In genomic region chr15:66692391-66692790, GRCh38 we compare ENCODE assay signal across 21 cellular contexts. TPM values are rescaled to one million over a fixed set of nuclear protein-coding genes. Genes with fewer than 3 reads are reported as not detected.
DNase-seq lines count a peak whose midpoint lies in the region; ATAC-seq, FAIRE-seq and TF ChIP-seq lines count a peak whose summit lies in the region.
"Had no signal": no experiment of that assay in that cellular context is flagged by ENCODE, and none has a peak within 500 bp of the region (broad histone marks: within the 10 kb centered on the region; RNA-seq: fewer than 3 reads in every experiment).

No MANE protein-coding gene starts in this region.

- H3K9me1 ChIP-seq in endothelial cell of umbilical vein (replicated peaks; ENCODE audit: control insufficient read depth, extremely low read depth, insufficient read depth, low read length), result no peaks in the 10 kb centered on the region

- ATAC-seq in GM23338, result no peak
- no peak for ATAC-seq in naive B cell (ENCODE audit: low read depth in 2 of 2)
- no peak for ATAC-seq in HG03342 (IDR thresholded peaks at IDR 0.05; ENCODE audit: unreplicated experiment)
- ATAC-seq in stimulated activated effector memory CD8-positive, alpha-beta T cell treated with anti-CD3 and anti-CD28 coated beads, Interleukin-12 subunit alpha, Interleukin-12 subunit beta, amount 100 ng/mL, for 72 hours, result no peak
- ATAC-seq in activated T-cell treated with anti-CD3 and anti-CD28 coated beads, Interleukin-2, amount 50 U/mL, for 4 hours, result no peak
- ATAC-seq: K562, pancreas had no signal

- H3F3A ChIP-seq in GM23338 (replicated peaks; ENCODE audit: low read depth), result no peaks in the 10 kb centered on the region

- no peaks in the 10 kb centered on the region for H3K36me3 ChIP-seq in BLaER1 treated with 17β-estradiol and CSF1 and Interleukin-3, amounts not matched to agents 10 nM and 100 nM
- H3K36me3 ChIP-seq in GM23338 (ENCODE audit: insufficient read depth) (no peaks in the 10 kb centered on the region), endothelial cell of umbilical vein (ENCODE audit: control insufficient read depth in 2 of 2, extremely low read depth in 1 of 2, insufficient read depth in 2 of 2, low read length in 2 of 2) (no peaks in the 10 kb centered on the region)
- H3K36me3 ChIP-seq: pancreas, thyroid gland had no signal

- peak overlapping the region in 10 of 11 experiments; percentile 13 to 69 (median 58); a peak in 18 of 22 replicates for H3K9ac ChIP-seq in BLaER1 treated with 17β-estradiol and CSF1 and Interleukin-3, amounts not matched to agents 10 nM and 100 nM
- no peak overlapping the region for H3K9ac ChIP-seq in endothelial cell of umbilical vein (replicated peaks; ENCODE audit: extremely low read depth, insufficient read depth, low read length)

- TF ChIP-seq CTCF in GM23338 (conservative IDR thresholded peaks at IDR 0.05; ENCODE audit: low read depth in 2 of 2) (no peak), endothelial cell of umbilical vein (IDR thresholded peaks at IDR 0.05; ENCODE audit: extremely low read depth in 1 of 2, insufficient read depth in 1 of 2, low read depth in 1 of 2, low read length in 2 of 2) (no peak)

- no peak for TF ChIP-seq POLR2A in endothelial cell of umbilical vein (IDR thresholded peaks at IDR 0.05; ENCODE audit: low read depth, low read length)

- CTCF ChIA-PET in endothelial cell of umbilical vein (lab: Charles Lee), result no interaction called here

- no peaks in the 10 kb centered on the region for H3K9me2 ChIP-seq in GM23338 (ENCODE audit: insufficient read depth)

- H3K9me3 Mint-ChIP-seq in GM23338 (no peaks in the 10 kb centered on the region), naive B cell (peaks cover 0 to 2% (median 0%) of the 10 kb centered on the region in 7 donors)
- no peaks in the 10 kb centered on the region for H3K9me3 Mint-ChIP-seq in stimulated activated effector memory CD8-positive, alpha-beta T cell treated with anti-CD3 and anti-CD28 coated beads, Interleukin-12 subunit alpha, Interleukin-12 subunit beta, amount 100 ng/mL, for 72 hours
- H3K9me3 Mint-ChIP-seq in activated T-cell treated with anti-CD3 and anti-CD28 coated beads, Interleukin-2, amount 50 U/mL, for 4 hours, result no peaks in the 10 kb centered on the region

- POLR2A ChIA-PET in endothelial cell of umbilical vein (lab: Charles Lee), result no interaction called here

- H3K27me3 ChIP-seq in BLaER1 treated with 17β-estradiol and CSF1 and Interleukin-3, amounts not matched to agents 10 nM and 100 nM, result no peaks in the 10 kb centered on the region
- H3K27me3 ChIP-seq in GM23338 (ENCODE audit: insufficient read depth) (no peaks in the 10 kb centered on the region), endothelial cell of umbilical vein (ENCODE audit: control insufficient read depth in 2 of 2, insufficient read depth in 2 of 2, low read length in 2 of 2) (no peaks in the 10 kb centered on the region)
- H3K27me3 ChIP-seq: pancreas, thyroid gland had no signal

- intact Hi-C loops in endothelial cell of umbilical vein (cut with micrococcal nuclease), result no loop called here

- dilution Hi-C loops in endothelial cell of umbilical vein (cut with MboI; ENCODE audit: extremely low pct_ligation_motif_present, low sequenced_read_pairs), result no loop called here

- no peak for FAIRE-seq in endothelial cell of umbilical vein (lab: Jason Lieb, UNC)
- FAIRE-seq: K562, kidney, pancreas had no signal

- no TSS peak for BruUV-seq in endothelial cell of umbilical vein (replicated peaks; lab: Mats Ljungman, UMichigan)

- peaks cover 11 to 24% (median 22%) of the 10 kb centered on the region in 10 experiments for H3K4me1 ChIP-seq in BLaER1 treated with 17β-estradiol and CSF1 and Interleukin-3, amounts not matched to agents 10 nM and 100 nM
- H3K4me1 ChIP-seq in GM23338 (ENCODE audit: insufficient read depth), result no peaks in the 10 kb centered on the region
- peaks cover 3% of the 10 kb centered on the region for H3K4me1 ChIP-seq in endothelial cell of umbilical vein (ENCODE audit: control insufficient read depth, extremely low read depth, insufficient read depth, low read length)
- H3K4me1 ChIP-seq: pancreas, thyroid gland had no signal

- H2AFZ ChIP-seq in GM23338 (0 out of 2 replicates have a peak overlapping the region, but pooled peaks have one; percentile 56), endothelial cell of umbilical vein (ENCODE audit: low read depth, low read length) (peak overlapping the region; percentile 11)

- H3K36me3 Mint-ChIP-seq in GM23338 (ENCODE audit: low read depth), result no peaks in the 10 kb centered on the region
- H3K36me3 Mint-ChIP-seq in naive B cell, result no peaks in the 10 kb centered on the region
- H3K36me3 Mint-ChIP-seq in stimulated activated effector memory CD8-positive, alpha-beta T cell treated with anti-CD3 and anti-CD28 coated beads, Interleukin-12 subunit alpha, Interleukin-12 subunit beta, amount 100 ng/mL, for 72 hours, result no peaks in the 10 kb centered on the region
- H3K36me3 Mint-ChIP-seq in activated T-cell treated with anti-CD3 and anti-CD28 coated beads, Interleukin-2, amount 50 U/mL, for 4 hours (ENCODE audit: insufficient read depth), result no peaks in the 10 kb centered on the region

- H3K79me2 ChIP-seq in GM23338 (replicated peaks; ENCODE audit: insufficient read depth) (no peaks in the 10 kb centered on the region), endothelial cell of umbilical vein (ENCODE audit: control insufficient read depth, insufficient read depth, low read length) (no peaks in the 10 kb centered on the region)

- peak overlapping the region in 9 of 11 experiments; percentile 58 to 80 (median 75); a peak in 18 of 22 replicates for H3K27ac ChIP-seq in BLaER1 treated with 17β-estradiol and CSF1 and Interleukin-3, amounts not matched to agents 10 nM and 100 nM
- H3K27ac ChIP-seq in GM23338 (ENCODE audit: low read depth), result no peak overlapping the region
- no peak overlapping the region for H3K27ac ChIP-seq in endothelial cell of umbilical vein (ENCODE audit: insufficient read depth, low read depth, low read length)
- H3K27ac ChIP-seq: HL-60, pancreas had no signal

- H3K27me3 Mint-ChIP-seq in GM23338 (ENCODE audit: insufficient read depth, low read depth, poor library complexity) (peaks cover 6% of the 10 kb centered on the region), naive B cell (no peaks in the 10 kb centered on the region)
- H3K27me3 Mint-ChIP-seq in activated T-cell treated with anti-CD3 and anti-CD28 coated beads, Interleukin-2, amount 50 U/mL, for 4 hours (ENCODE audit: low read depth), result no peaks in the 10 kb centered on the region

- H3K4me1 Mint-ChIP-seq in GM23338, result no peaks in the 10 kb centered on the region
- peaks cover 28 to 43% (median 34%) of the 10 kb centered on the region in 3 donors for H3K4me1 Mint-ChIP-seq in naive B cell
- H3K4me1 Mint-ChIP-seq in stimulated activated effector memory CD8-positive, alpha-beta T cell treated with anti-CD3 and anti-CD28 coated beads, Interleukin-12 subunit alpha, Interleukin-12 subunit beta, amount 100 ng/mL, for 72 hours, result peaks cover 8% of the 10 kb centered on the region
- peaks cover 12% of the 10 kb centered on the region for H3K4me1 Mint-ChIP-seq in activated T-cell treated with anti-CD3 and anti-CD28 coated beads, Interleukin-2, amount 50 U/mL, for 4 hours (ENCODE audit: low read depth)

- no peak overlapping the region for H3K4me3 Mint-ChIP-seq in GM23338
- H3K4me3 Mint-ChIP-seq in naive B cell, result peak overlapping the region in 5 of 8 donors; percentile 17 to 81 (median 49)
- H3K4me3 Mint-ChIP-seq in stimulated activated effector memory CD8-positive, alpha-beta T cell treated with anti-CD3 and anti-CD28 coated beads, Interleukin-12 subunit alpha, Interleukin-12 subunit beta, amount 100 ng/mL, for 72 hours, result no peak overlapping the region
- H3K4me3 Mint-ChIP-seq in activated T-cell treated with anti-CD3 and anti-CD28 coated beads, Interleukin-2, amount 50 U/mL, for 4 hours, result no peak overlapping the region

- peak overlapping the region; percentile 56 to 83 (median 67); a peak in 21 of 22 replicates for H3K4me2 ChIP-seq in BLaER1 treated with 17β-estradiol and CSF1 and Interleukin-3, amounts not matched to agents 10 nM and 100 nM
- no peak overlapping the region for H3K4me2 ChIP-seq in GM23338
- H3K4me2 ChIP-seq in endothelial cell of umbilical vein (ENCODE audit: insufficient read depth, low read length), result no peak overlapping the region

- no peak overlapping the region for H3K4me3 ChIP-seq in BLaER1 treated with 17β-estradiol and CSF1 and Interleukin-3, amounts not matched to agents 10 nM and 100 nM
- no peak overlapping the region for H3K4me3 ChIP-seq in GM23338
- no peak overlapping the region for H3K4me3 ChIP-seq in endothelial cell of umbilical vein (replicated peaks in 1 of 3; ENCODE audit: insufficient read depth in 1 of 3, low read depth in 1 of 3, low read length in 3 of 3)
- H3K4me3 ChIP-seq: K562, mucosa of descending colon, pancreas, thyroid gland had no signal

- H3K9me3 ChIP-seq in BLaER1 treated with 17β-estradiol and CSF1 and Interleukin-3, amounts not matched to agents 10 nM and 100 nM (replicated peaks in 1 of 11), result no peaks in the 10 kb centered on the region
- no peaks in the 10 kb centered on the region for H3K9me3 ChIP-seq in endothelial cell of umbilical vein (replicated peaks; ENCODE audit: control insufficient read depth, insufficient read depth, low read length)
- H3K9me3 ChIP-seq: mucosa of descending colon, pancreas, thyroid gland had no signal

- DNase-seq in GM23338 (ENCODE audit: low spot score) (no peak), endothelial cell of umbilical vein (ENCODE audit: low read depth, low spot score) (no peak), naive B cell (no peak), NCI-H1694 (lab: John Stamatoyannopoulos, UW) (no peak)
- no peak for DNase-seq in stimulated activated effector memory CD8-positive, alpha-beta T cell treated with anti-CD3 and anti-CD28 coated beads, Interleukin-12 subunit alpha, Interleukin-12 subunit beta, amount 100 ng/mL, for 72 hours (ENCODE audit: low spot score in 2 of 2)
- no peak for DNase-seq in activated T-cell treated with anti-CD3 and anti-CD28 coated beads, Interleukin-2, amount 50 U/mL, for 4 hours
- DNase-seq: caudate nucleus; effector CD8-positive, alpha-beta T cell; kidney; mucosa of descending colon; NCI-H2081 treated with DMSO at 0.1 percent for 48 hours; NCI-H524; pancreas; SIG-M5; stimulated activated CD4-positive, alpha-beta T cell treated with anti-CD3 and anti-CD28 coated beads, Interleukin-4, amount 100 ng/mL, for 4 hours; stimulated activated CD8-positive, alpha-beta memory T cell treated with anti-CD3 and anti-CD28 coated beads, Interleukin-4, amount 100 ng/mL, for 48 hours had no signal

- H3K27ac Mint-ChIP-seq in GM23338 (no peak overlapping the region), naive B cell (peak overlapping the region; percentile 54 to 97 (median 89))
- no peak overlapping the region for H3K27ac Mint-ChIP-seq in stimulated activated effector memory CD8-positive, alpha-beta T cell treated with anti-CD3 and anti-CD28 coated beads, Interleukin-12 subunit alpha, Interleukin-12 subunit beta, amount 100 ng/mL, for 72 hours

- no peaks in the 10 kb centered on the region for H4K20me1 ChIP-seq in BLaER1 treated with 17β-estradiol and CSF1 and Interleukin-3, amounts not matched to agents 10 nM and 100 nM
- H4K20me1 ChIP-seq in GM23338 (replicated peaks; ENCODE audit: insufficient read depth) (no peaks in the 10 kb centered on the region), endothelial cell of umbilical vein (replicated peaks; ENCODE audit: control insufficient read depth, extremely low read depth, insufficient read depth, low read length) (no peaks in the 10 kb centered on the region)

RNA-seq across cellular contexts. Expression of gene SMAD6, which starts 9.6 kb away (rescaled TPM):
- 11.9 and 15.7 TPM in 2 replicates for total RNA-seq in GM23338 (2014; rRNA removed; shearing (Covaris generic))
- polyA plus RNA-seq in GM23338 (2016; fragmentation: Nextera tagmentation; extraction: Ambion mirVana) (1.6 and 2.1 TPM in 2 replicates), endothelial cell of umbilical vein (7.3 and 8.8 TPM in 2 replicates), naive B cell (ENCODE audit: low read depth in 6 of 6) (not detected)
- total RNA-seq in endothelial cell of umbilical vein, result 12.4 and 12.5 TPM in 2 replicates
- polyA plus RNA-seq in endothelial cell of umbilical vein (2011; cell fraction: cytosol; rRNA removed), result 3.5 and 4.0 TPM in 2 replicates
- polyA plus RNA-seq in endothelial cell of umbilical vein (2011; cell fraction: nucleus; rRNA removed), result 22.2 and 24.2 TPM in 2 replicates
- polyA plus RNA-seq in endothelial cell of umbilical vein (2012), result 5.8 and 11.3 TPM in 2 replicates
- polyA minus RNA-seq in endothelial cell of umbilical vein, result 28.0 and 29.7 TPM in 2 replicates
- polyA minus RNA-seq in endothelial cell of umbilical vein (2011; cell fraction: cytosol; rRNA and poly(A)+ RNA removed), result 45.7 TPM
- polyA minus RNA-seq in endothelial cell of umbilical vein (2011; cell fraction: nucleus; rRNA and poly(A)+ RNA removed), result 22.4 and 35.7 TPM in 2 replicates
- under 1 TPM; 0.05 to 0.25 (median 0.08) TPM for total RNA-seq in activated T-cell treated with anti-CD3 and anti-CD28 coated beads, Interleukin-2, amount 50 U/mL, for 4 hours

Comparison
In these comparisons a context has a peak if more than half of its experiments do, and no peak if none do; other contexts are left out.
1. H3K27ac ChIP-seq: peak in BLaER1 treated with 17β-estradiol and CSF1 and Interleukin-3, amounts not matched to agents 10 nM and 100 nM (9 of 11); none in GM23338 (single experiment) and endothelial cell of umbilical vein (single experiment).
2. H3K4me2 ChIP-seq: peak in BLaER1 treated with 17β-estradiol and CSF1 and Interleukin-3, amounts not matched to agents 10 nM and 100 nM (11 of 11); none in GM23338 (single experiment) and endothelial cell of umbilical vein (single experiment).
3. H3K27ac Mint-ChIP-seq: peak in naive B cell (6 of 6); none in GM23338 (single experiment) and stimulated activated effector memory CD8-positive, alpha-beta T cell treated with anti-CD3 and anti-CD28 coated beads, Interleukin-12 subunit alpha, Interleukin-12 subunit beta, amount 100 ng/mL, for 72 hours (single experiment).
4. H3K4me3 Mint-ChIP-seq: peak in naive B cell (5 of 8); none in GM23338 (single experiment), stimulated activated effector memory CD8-positive, alpha-beta T cell treated with anti-CD3 and anti-CD28 coated beads, Interleukin-12 subunit alpha, Interleukin-12 subunit beta, amount 100 ng/mL, for 72 hours (single experiment) and activated T-cell treated with anti-CD3 and anti-CD28 coated beads, Interleukin-2, amount 50 U/mL, for 4 hours (single experiment).
5. RNA of gene SMAD6, which starts 9.6 kb away (total RNA-seq): 11.9 to 15.7 TPM in GM23338 and 12.4 to 12.5 TPM in endothelial cell of umbilical vein; 0.05 to 0.25 TPM in activated T-cell treated with anti-CD3 and anti-CD28 coated beads, Interleukin-2, amount 50 U/mL, for 4 hours; every median in the first group is over 10 times any median in the second.